14 cellular contexts compared by ENCODE assay signal in genomic region chr15:48627260-48627969, GRCh38. TPM values are rescaled to one million over a fixed set of nuclear protein-coding genes. Genes with fewer than 3 reads are reported as not detected.
A peak's percentile ranks its signal among the peaks of the same experiment; 100 is the strongest.
DNase-seq lines count a peak whose midpoint lies in the region; ATAC-seq and TF ChIP-seq lines count a peak whose summit lies in the region.
"Had no signal": no experiment of that assay in that cellular context is flagged by ENCODE, and none has a peak within 500 bp of the region (broad histone marks: within the 10 kb centered on the region; RNA-seq: fewer than 3 reads in every experiment).

No MANE protein-coding gene starts in this region.

- no peak overlapping the region for H3K4me3 Mint-ChIP-seq in CD8-positive, alpha-beta T cell
- H3K4me3 Mint-ChIP-seq: dendritic cell treated with granulocyte-macrophage colony-stimulating factor and Interleukin-4, amounts not matched to agents 40 ng/mL and 50 ng/mL, for 4 days; naive thymus-derived CD4-positive, alpha-beta T cell had no signal

- H3K36me3 Mint-ChIP-seq in CD8-positive, alpha-beta T cell: no peaks in the 10 kb centered on the region
- H3K36me3 Mint-ChIP-seq: naive thymus-derived CD4-positive, alpha-beta T cell had no signal

- H2AFZ ChIP-seq in ACC112 (ENCODE audit: low read length, unreplicated experiment): peak overlapping the region; percentile 3

- H3K36me3 ChIP-seq in ACC112 (ENCODE audit: insufficient read depth, low read length) (peaks cover 26% of the 10 kb centered on the region), muscle layer of colon (ENCODE audit: insufficient read depth, low read length) (no peaks in the 10 kb centered on the region), mucosa of descending colon (ENCODE audit: low read depth) (no peaks in the 10 kb centered on the region)
- H3K36me3 ChIP-seq in CD8-positive, alpha-beta T cell (ENCODE audit: insufficient read depth, low read length): no peaks in the 10 kb centered on the region
- H3K36me3 ChIP-seq: BLaER1 treated with 17β-estradiol and CSF1 and Interleukin-3, amounts not matched to agents 10 nM and 100 nM had no signal

- no peaks in the 10 kb centered on the region for H3K9me3 Mint-ChIP-seq in CD8-positive, alpha-beta T cell
- H3K9me3 Mint-ChIP-seq: dendritic cell treated with granulocyte-macrophage colony-stimulating factor and Interleukin-4, amounts not matched to agents 40 ng/mL and 50 ng/mL, for 4 days had no signal

- H3K79me2 ChIP-seq in ACC112 (ENCODE audit: control insufficient read depth, insufficient read depth, low read length, unreplicated experiment): peaks cover 93% of the 10 kb centered on the region

- POLR2A ChIA-PET in CD8-positive, alpha-beta T cell (lab: Charles Lee): no interaction called here

- ATAC-seq in mucosa of descending colon: no peak
- no peak for ATAC-seq in CD8-positive, alpha-beta T cell
- no peak for ATAC-seq in GM18502 (IDR thresholded peaks at IDR 0.05; ENCODE audit: poor library complexity, unreplicated experiment)
- ATAC-seq: naive thymus-derived CD4-positive, alpha-beta T cell had no signal

- DNase-seq in LHCN-M2 (ENCODE audit: low read depth) (peak; percentile 84), coronary artery (ENCODE audit: low spot score) (no peak), inferior parietal cortex (ENCODE audit: extremely low spot score) (no peak), mucosa of descending colon (no peak)
- DNase-seq in CD8-positive, alpha-beta T cell: no peak
- DNase-seq: activated CD4-positive, alpha-beta T cell treated with anti-CD3 and anti-CD28 coated beads for 48 hours; activated effector memory CD4-positive, alpha-beta T cell treated with anti-CD3 and anti-CD28 coated beads, Interleukin-2, amount 50 U/mL, for 16 hours; naive thymus-derived CD4-positive, alpha-beta T cell; NCI-H524 had no signal

- no peak overlapping the region for H3K9ac ChIP-seq in muscle layer of colon (ENCODE audit: low read length)
- H3K9ac ChIP-seq: BLaER1 treated with 17β-estradiol and CSF1 and Interleukin-3, amounts not matched to agents 10 nM and 100 nM had no signal

- intact Hi-C loops in mucosa of descending colon (cut with DNase I, micrococcal nuclease): no loop called here
- intact Hi-C loops in CD8-positive, alpha-beta T cell (cut with DNase I, micrococcal nuclease): no loop called here

- H3K9me3 ChIP-seq in muscle layer of colon (ENCODE audit: low read length): no peaks in the 10 kb centered on the region
- H3K9me3 ChIP-seq in mucosa of descending colon: no peaks in the 10 kb centered on the region
- H3K9me3 ChIP-seq in CD8-positive, alpha-beta T cell (ENCODE audit: low read length): no peaks in the 10 kb centered on the region
- H3K9me3 ChIP-seq: BLaER1 treated with 17β-estradiol and CSF1 and Interleukin-3, amounts not matched to agents 10 nM and 100 nM had no signal

- H3K27ac Mint-ChIP-seq in CD8-positive, alpha-beta T cell: no peak overlapping the region
- H3K27ac Mint-ChIP-seq: dendritic cell treated with granulocyte-macrophage colony-stimulating factor and Interleukin-4, amounts not matched to agents 40 ng/mL and 50 ng/mL, for 4 days; naive thymus-derived CD4-positive, alpha-beta T cell had no signal

- TF ChIP-seq CTCF in coronary artery (IDR thresholded peaks at IDR 0.05) (no peak), mucosa of descending colon (IDR thresholded peaks at IDR 0.05) (no peak)
- no peak for TF ChIP-seq CTCF in CD8-positive, alpha-beta T cell (IDR thresholded peaks at IDR 0.05)

- H3K4me1 ChIP-seq in ACC112 (ENCODE audit: control insufficient read depth, insufficient read depth, low read length, unreplicated experiment): peaks cover 56% of the 10 kb centered on the region
- no peaks in the 10 kb centered on the region for H3K4me1 ChIP-seq in muscle layer of colon (ENCODE audit: insufficient read depth, low read length)
- H3K4me1 ChIP-seq in mucosa of descending colon (ENCODE audit: low read depth): no peaks in the 10 kb centered on the region
- no peaks in the 10 kb centered on the region for H3K4me1 ChIP-seq in CD8-positive, alpha-beta T cell (ENCODE audit: insufficient read depth, low read length)

- H3K27me3 ChIP-seq in ACC112 (ENCODE audit: insufficient read depth, low read length) (no peaks in the 10 kb centered on the region), muscle layer of colon (ENCODE audit: control insufficient read depth in 1 of 2, insufficient read depth in 2 of 2, low read length in 2 of 2) (no peaks in the 10 kb centered on the region)
- H3K27me3 ChIP-seq in CD8-positive, alpha-beta T cell (ENCODE audit: insufficient read depth, low read length): no peaks in the 10 kb centered on the region
- H3K27me3 ChIP-seq: BLaER1 treated with 17β-estradiol and CSF1 and Interleukin-3, amounts not matched to agents 10 nM and 100 nM had no signal

- H3K27ac ChIP-seq in ACC112 (ENCODE audit: low read depth, low read length): peak overlapping the region; percentile 74
- H3K27ac ChIP-seq in coronary artery: peak overlapping the region; percentile 11 to 70
- H3K27ac ChIP-seq in muscle layer of colon (ENCODE audit: low read depth, low read length): peak overlapping the region; percentile 34
- H3K27ac ChIP-seq in CD8-positive, alpha-beta T cell (ENCODE audit: low read depth, low read length): no peak overlapping the region
- H3K27ac ChIP-seq: BLaER1 treated with 17β-estradiol and CSF1 and Interleukin-3, amounts not matched to agents 10 nM and 100 nM had no signal

- H3K4me3 ChIP-seq in ACC112 (ENCODE audit: low read depth, low read length): peak overlapping the region; percentile 47
- peak overlapping the region; percentile 48 for H3K4me3 ChIP-seq in coronary artery
- H3K4me3 ChIP-seq in muscle layer of colon (ENCODE audit: low read depth in 1 of 2, low read length in 2 of 2): no peak overlapping the region
- no peak overlapping the region for H3K4me3 ChIP-seq in mucosa of descending colon
- no peak overlapping the region for H3K4me3 ChIP-seq in CD8-positive, alpha-beta T cell (ENCODE audit: low read depth, low read length)
- H3K4me3 ChIP-seq: BLaER1 treated with 17β-estradiol and CSF1 and Interleukin-3, amounts not matched to agents 10 nM and 100 nM had no signal

- no peaks in the 10 kb centered on the region for H3K4me1 Mint-ChIP-seq in CD8-positive, alpha-beta T cell (ENCODE audit: low read depth)
- H3K4me1 Mint-ChIP-seq: naive thymus-derived CD4-positive, alpha-beta T cell had no signal

- CTCF ChIA-PET in CD8-positive, alpha-beta T cell (lab: Charles Lee): no interaction called here

- no peaks in the 10 kb centered on the region for H3K27me3 Mint-ChIP-seq in CD8-positive, alpha-beta T cell (ENCODE audit: low read depth)
- H3K27me3 Mint-ChIP-seq: dendritic cell treated with granulocyte-macrophage colony-stimulating factor and Interleukin-4, amounts not matched to agents 40 ng/mL and 50 ng/mL, for 4 days had no signal

RNA-seq across cellular contexts. Expression of gene FBN1, which starts 18.1 kb away (rescaled TPM):
- total RNA-seq in LHCN-M2 (2014; rRNA removed) (109 and 128 TPM in 2 replicates), mucosa of descending colon (10 to 100 TPM in 2 of 3 donors, 1 to 10 TPM in 1; 9.3 to 47.9 (median 35.9) TPM)
- polyA plus RNA-seq in LHCN-M2 (2012): 112 TPM
- total RNA-seq in CD8-positive, alpha-beta T cell: under 1 TPM; 0.11 to 0.27 TPM

Comparison
In these comparisons a context has a peak if more than half of its experiments do, and no peak if none do; other contexts are left out.
1. H3K4me3 ChIP-seq: peak in ACC112 (single experiment) and coronary artery (single experiment); none in muscle layer of colon (0 of 2), mucosa of descending colon (single experiment) and CD8-positive, alpha-beta T cell (single experiment).
2. RNA of gene FBN1, which starts 18.1 kb away (total RNA-seq): 109 to 128 TPM in LHCN-M2 and 9.3 to 47.9 TPM in mucosa of descending colon; 0.11 to 0.27 TPM in CD8-positive, alpha-beta T cell; every median in the first group is over 4 times any median in the second.